ENCODE assay signal across 2 cellular contexts in the genomic region with DNA sequence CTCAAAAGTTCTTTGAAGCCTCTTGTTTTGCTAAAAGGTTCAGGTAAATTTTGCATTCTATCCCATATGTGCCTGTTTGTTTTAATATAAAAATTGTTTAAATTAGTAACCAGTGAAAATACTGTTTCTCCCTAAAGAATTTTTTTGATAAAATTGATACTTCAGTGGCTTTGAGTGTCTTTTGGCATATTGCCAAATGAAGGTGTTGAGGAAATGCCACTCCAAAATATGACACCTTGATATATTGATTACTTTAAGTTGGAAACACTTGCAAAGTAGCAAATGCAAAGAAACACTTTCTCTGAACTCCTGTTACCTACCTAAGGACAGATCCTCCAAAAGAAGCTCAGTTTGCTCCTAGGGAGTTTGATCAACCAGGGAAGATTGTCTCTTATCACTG.
TF ChIP-seq lines count a peak whose summit lies in the region.

No MANE protein-coding gene starts in this region.

TF ChIP-seq in SK-N-SH, 30 proteins besides CTCF, POLR2A, EP300 and RAD21 (continued from another document):
- TF ChIP-seq, protein P1, sequence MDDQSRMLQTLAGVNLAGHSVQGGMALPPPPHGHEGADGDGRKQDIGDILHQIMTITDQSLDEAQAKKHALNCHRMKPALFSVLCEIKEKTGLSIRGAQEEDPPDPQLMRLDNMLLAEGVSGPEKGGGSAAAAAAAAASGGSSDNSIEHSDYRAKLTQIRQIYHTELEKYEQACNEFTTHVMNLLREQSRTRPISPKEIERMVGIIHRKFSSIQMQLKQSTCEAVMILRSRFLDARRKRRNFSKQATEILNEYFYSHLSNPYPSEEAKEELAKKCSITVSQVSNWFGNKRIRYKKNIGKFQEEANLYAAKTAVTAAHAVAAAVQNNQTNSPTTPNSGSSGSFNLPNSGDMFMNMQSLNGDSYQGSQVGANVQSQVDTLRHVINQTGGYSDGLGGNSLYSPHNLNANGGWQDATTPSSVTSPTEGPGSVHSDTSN (IDR thresholded peaks at IDR 0.05): no peak
- no peak for TF ChIP-seq CHD2 (IDR thresholded peaks at IDR 0.05; ENCODE audit: low read length, partially characterized antibody)

TF ChIP-seq in SK-N-SH treated with all-trans-retinoic acid at 6 μM for 48 hours, 23 proteins besides CTCF, POLR2A, EP300 and RAD21 (continued from another document):
- TF ChIP-seq, protein P2, sequence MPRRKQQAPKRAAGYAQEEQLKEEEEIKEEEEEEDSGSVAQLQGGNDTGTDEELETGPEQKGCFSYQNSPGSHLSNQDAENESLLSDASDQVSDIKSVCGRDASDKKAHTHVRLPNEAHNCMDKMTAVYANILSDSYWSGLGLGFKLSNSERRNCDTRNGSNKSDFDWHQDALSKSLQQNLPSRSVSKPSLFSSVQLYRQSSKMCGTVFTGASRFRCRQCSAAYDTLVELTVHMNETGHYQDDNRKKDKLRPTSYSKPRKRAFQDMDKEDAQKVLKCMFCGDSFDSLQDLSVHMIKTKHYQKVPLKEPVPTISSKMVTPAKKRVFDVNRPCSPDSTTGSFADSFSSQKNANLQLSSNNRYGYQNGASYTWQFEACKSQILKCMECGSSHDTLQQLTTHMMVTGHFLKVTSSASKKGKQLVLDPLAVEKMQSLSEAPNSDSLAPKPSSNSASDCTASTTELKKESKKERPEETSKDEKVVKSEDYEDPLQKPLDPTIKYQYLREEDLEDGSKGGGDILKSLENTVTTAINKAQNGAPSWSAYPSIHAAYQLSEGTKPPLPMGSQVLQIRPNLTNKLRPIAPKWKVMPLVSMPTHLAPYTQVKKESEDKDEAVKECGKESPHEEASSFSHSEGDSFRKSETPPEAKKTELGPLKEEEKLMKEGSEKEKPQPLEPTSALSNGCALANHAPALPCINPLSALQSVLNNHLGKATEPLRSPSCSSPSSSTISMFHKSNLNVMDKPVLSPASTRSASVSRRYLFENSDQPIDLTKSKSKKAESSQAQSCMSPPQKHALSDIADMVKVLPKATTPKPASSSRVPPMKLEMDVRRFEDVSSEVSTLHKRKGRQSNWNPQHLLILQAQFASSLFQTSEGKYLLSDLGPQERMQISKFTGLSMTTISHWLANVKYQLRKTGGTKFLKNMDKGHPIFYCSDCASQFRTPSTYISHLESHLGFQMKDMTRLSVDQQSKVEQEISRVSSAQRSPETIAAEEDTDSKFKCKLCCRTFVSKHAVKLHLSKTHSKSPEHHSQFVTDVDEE (CRISPR knock-in tag; IDR thresholded peaks at IDR 0.05): no peak
- TF ChIP-seq SNAI2 (CRISPR knock-in tag; IDR thresholded peaks at IDR 0.05) (no peak), ZNF8 (CRISPR knock-in tag; IDR thresholded peaks at IDR 0.05) (no peak), CSRNP3 (CRISPR knock-in tag; IDR thresholded peaks at IDR 0.05) (no peak), BACH2 (CRISPR knock-in tag; IDR thresholded peaks at IDR 0.05; ENCODE audit: borderline replicate concordance) (no peak), RARB (CRISPR knock-in tag; IDR thresholded peaks at IDR 0.05) (no peak)
- TF ChIP-seq, protein P3, sequence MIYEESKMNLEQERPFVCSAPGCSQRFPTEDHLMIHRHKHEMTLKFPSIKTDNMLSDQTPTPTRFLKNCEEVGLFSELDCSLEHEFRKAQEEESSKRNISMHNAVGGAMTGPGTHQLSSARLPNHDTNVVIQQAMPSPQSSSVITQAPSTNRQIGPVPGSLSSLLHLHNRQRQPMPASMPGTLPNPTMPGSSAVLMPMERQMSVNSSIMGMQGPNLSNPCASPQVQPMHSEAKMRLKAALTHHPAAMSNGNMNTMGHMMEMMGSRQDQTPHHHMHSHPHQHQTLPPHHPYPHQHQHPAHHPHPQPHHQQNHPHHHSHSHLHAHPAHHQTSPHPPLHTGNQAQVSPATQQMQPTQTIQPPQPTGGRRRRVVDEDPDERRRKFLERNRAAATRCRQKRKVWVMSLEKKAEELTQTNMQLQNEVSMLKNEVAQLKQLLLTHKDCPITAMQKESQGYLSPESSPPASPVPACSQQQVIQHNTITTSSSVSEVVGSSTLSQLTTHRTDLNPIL (CRISPR knock-in tag; IDR thresholded peaks at IDR 0.05; ENCODE audit: low read depth): no peak
